Comparison of ENCODE assay signal across 11 cellular contexts in the genomic region with DNA sequence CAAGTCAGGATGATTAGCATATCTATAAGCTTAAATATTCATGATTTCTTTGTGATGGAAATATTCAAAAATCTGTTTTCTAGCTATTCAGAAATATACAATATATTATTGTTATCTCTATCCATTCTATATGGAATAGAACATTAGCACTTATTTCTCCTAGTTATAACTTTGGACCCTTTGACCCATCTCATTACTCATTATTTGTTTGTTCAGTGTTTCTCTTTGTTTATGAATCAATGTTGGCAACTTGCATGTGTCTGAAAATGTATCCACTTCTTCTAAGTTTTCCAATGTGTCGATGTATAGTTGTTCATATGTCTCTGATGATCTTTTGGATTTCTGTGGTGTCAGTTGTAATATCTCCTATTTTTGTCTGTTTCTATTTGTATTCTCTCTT.
"Had no signal": no experiment of that assay in that cellular context is flagged by ENCODE, and none has a peak within 500 bp of the region (broad histone marks: within the 10 kb centered on the region; RNA-seq: fewer than 3 reads in every experiment).

No MANE protein-coding gene starts in this region.

- FAIRE-seq: H1, H54 had no signal

- H3K36me3 ChIP-seq: HAP-1 had no signal

- H3K4me3 ChIP-seq: GM23248, GM23338, HAP-1 had no signal

- H3K9me3 ChIP-seq: HAP-1 had no signal

- ATAC-seq: GM23338, HCT116 had no signal

- H3K4me2 ChIP-seq: GM23338 had no signal

- H3K9ac ChIP-seq: GM23248 had no signal

- H3K27ac ChIP-seq: GM23248 had no signal

- H3K4me1 ChIP-seq: HAP-1 had no signal

- H2AFZ ChIP-seq: GM23248, GM23338 had no signal

- DNase-seq: GM23248, GOT3, H7, H9, HCEC 1CT, HFFc6 had no signal
